Comparison of ENCODE assay signal across 1 cellular context in genomic region chr9:137223078-137224040, GRCh38.
A peak's percentile ranks its signal among the peaks of the same experiment; 100 is the strongest.
TF ChIP-seq lines count a peak whose summit lies in the region.

No MANE protein-coding gene starts in this region.

TF ChIP-seq in HepG2, 621 proteins besides CTCF, POLR2A, EP300 and RAD21 (continued from another document and continues in another):
- TF ChIP-seq, protein P1, sequence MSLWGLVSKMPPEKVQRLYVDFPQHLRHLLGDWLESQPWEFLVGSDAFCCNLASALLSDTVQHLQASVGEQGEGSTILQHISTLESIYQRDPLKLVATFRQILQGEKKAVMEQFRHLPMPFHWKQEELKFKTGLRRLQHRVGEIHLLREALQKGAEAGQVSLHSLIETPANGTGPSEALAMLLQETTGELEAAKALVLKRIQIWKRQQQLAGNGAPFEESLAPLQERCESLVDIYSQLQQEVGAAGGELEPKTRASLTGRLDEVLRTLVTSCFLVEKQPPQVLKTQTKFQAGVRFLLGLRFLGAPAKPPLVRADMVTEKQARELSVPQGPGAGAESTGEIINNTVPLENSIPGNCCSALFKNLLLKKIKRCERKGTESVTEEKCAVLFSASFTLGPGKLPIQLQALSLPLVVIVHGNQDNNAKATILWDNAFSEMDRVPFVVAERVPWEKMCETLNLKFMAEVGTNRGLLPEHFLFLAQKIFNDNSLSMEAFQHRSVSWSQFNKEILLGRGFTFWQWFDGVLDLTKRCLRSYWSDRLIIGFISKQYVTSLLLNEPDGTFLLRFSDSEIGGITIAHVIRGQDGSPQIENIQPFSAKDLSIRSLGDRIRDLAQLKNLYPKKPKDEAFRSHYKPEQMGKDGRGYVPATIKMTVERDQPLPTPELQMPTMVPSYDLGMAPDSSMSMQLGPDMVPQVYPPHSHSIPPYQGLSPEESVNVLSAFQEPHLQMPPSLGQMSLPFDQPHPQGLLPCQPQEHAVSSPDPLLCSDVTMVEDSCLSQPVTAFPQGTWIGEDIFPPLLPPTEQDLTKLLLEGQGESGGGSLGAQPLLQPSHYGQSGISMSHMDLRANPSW (CRISPR knock-in tag; IDR thresholded peaks at IDR 0.05; ENCODE audit: borderline replicate concordance): no peak
- no peak for TF ChIP-seq ZHX1 (CRISPR knock-in tag; IDR thresholded peaks at IDR 0.05; ENCODE audit: low read depth)
- no peak for TF ChIP-seq BCL6 (CRISPR knock-in tag; IDR thresholded peaks at IDR 0.05)
- 0 out of 2 replicates have a peak, but pooled peaks have one; percentile 8 for TF ChIP-seq RARA (CRISPR knock-in tag; IDR thresholded peaks at IDR 0.05)
- no peak for TF ChIP-seq JUND (CRISPR knock-in tag; IDR thresholded peaks at IDR 0.05)
- peak; percentile 97 for TF ChIP-seq ZSCAN25 (CRISPR knock-in tag; IDR thresholded peaks at IDR 0.05)
- TF ChIP-seq ZBTB40 (IDR thresholded peaks at IDR 0.05): peak; percentile 59
- no peak; the same call in 1 of the 2 replicates for TF ChIP-seq ZBTB40 (CRISPR knock-in tag; IDR thresholded peaks at IDR 0.05)
- no peak for TF ChIP-seq ZBTB39 (CRISPR knock-in tag; IDR thresholded peaks at IDR 0.05)
- no peak for TF ChIP-seq ZNF367 (CRISPR knock-in tag; IDR thresholded peaks at IDR 0.05; ENCODE audit: borderline replicate concordance)
- peak; percentile 60 for TF ChIP-seq KAT8 (CRISPR knock-in tag; IDR thresholded peaks at IDR 0.05)
- no peak for TF ChIP-seq PLSCR1 (CRISPR knock-in tag; IDR thresholded peaks at IDR 0.05; ENCODE audit: borderline replicate concordance)
- TF ChIP-seq ZNF605 (CRISPR knock-in tag; IDR thresholded peaks at IDR 0.05): 0 out of 2 replicates have a peak, but pooled peaks have one; percentile 14
- no peak for TF ChIP-seq FLYWCH1 (CRISPR knock-in tag; IDR thresholded peaks at IDR 0.05)
- TF ChIP-seq GRHL1 (CRISPR knock-in tag; conservative IDR thresholded peaks at IDR 0.05): no peak
- TF ChIP-seq NFYB (CRISPR knock-in tag; IDR thresholded peaks at IDR 0.05): peak; percentile 70
- peak; percentile 66 for TF ChIP-seq HNRNPLL (IDR thresholded peaks at IDR 0.05; ENCODE audit: low read depth, low read length, poor library complexity, severe bottlenecking)
- no peak for TF ChIP-seq MAFK (conservative IDR thresholded peaks at IDR 0.05 in 1 of 2, IDR thresholded peaks at IDR 0.05 in 1 of 2; ENCODE audit: low read length in 2 of 2)
- no peak for TF ChIP-seq KAT7 (CRISPR knock-in tag; IDR thresholded peaks at IDR 0.05; ENCODE audit: borderline replicate concordance)
- no peak for TF ChIP-seq PLRG1 (conservative IDR thresholded peaks at IDR 0.05)
- peak; percentile 86 for TF ChIP-seq KDM5A (IDR thresholded peaks at IDR 0.05; ENCODE audit: borderline replicate concordance, low read length)
- no peak for TF ChIP-seq CBX1 (IDR thresholded peaks at IDR 0.05; ENCODE audit: low read depth)
- peak; percentile 24; the same call in 1 of the 2 replicates for TF ChIP-seq CREM (IDR thresholded peaks at IDR 0.05)
- no peak for TF ChIP-seq CREM (CRISPR knock-in tag; IDR thresholded peaks at IDR 0.05)
- no peak for TF ChIP-seq CEBPB (IDR thresholded peaks at IDR 0.05; ENCODE audit: borderline replicate concordance, low read depth, low read length)
- no peak for TF ChIP-seq ZNF569 (CRISPR knock-in tag; IDR thresholded peaks at IDR 0.05; ENCODE audit: borderline replicate concordance)
- TF ChIP-seq, protein P2, sequence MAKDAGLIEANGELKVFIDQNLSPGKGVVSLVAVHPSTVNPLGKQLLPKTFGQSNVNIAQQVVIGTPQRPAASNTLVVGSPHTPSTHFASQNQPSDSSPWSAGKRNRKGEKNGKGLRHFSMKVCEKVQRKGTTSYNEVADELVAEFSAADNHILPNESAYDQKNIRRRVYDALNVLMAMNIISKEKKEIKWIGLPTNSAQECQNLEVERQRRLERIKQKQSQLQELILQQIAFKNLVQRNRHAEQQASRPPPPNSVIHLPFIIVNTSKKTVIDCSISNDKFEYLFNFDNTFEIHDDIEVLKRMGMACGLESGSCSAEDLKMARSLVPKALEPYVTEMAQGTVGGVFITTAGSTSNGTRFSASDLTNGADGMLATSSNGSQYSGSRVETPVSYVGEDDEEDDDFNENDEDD (CRISPR knock-in tag; IDR thresholded peaks at IDR 0.05; ENCODE audit: borderline replicate concordance): no peak
- no peak for TF ChIP-seq ZNF703 (CRISPR knock-in tag; IDR thresholded peaks at IDR 0.05; ENCODE audit: borderline replicate concordance)
- 0 out of 2 replicates have a peak, but pooled peaks have one; percentile 28 for TF ChIP-seq WIZ (CRISPR knock-in tag; IDR thresholded peaks at IDR 0.05)
- TF ChIP-seq REPIN1 (CRISPR knock-in tag; IDR thresholded peaks at IDR 0.05; ENCODE audit: borderline replicate concordance, low read depth): no peak
